In genomic region chr2:241901500-241902351, GRCh38 we compare ENCODE assay signal across 10 cellular contexts. TPM values are rescaled to one million over a fixed set of nuclear protein-coding genes. Genes with fewer than 3 reads are reported as not detected.
A peak's percentile ranks its signal among the peaks of the same experiment; 100 is the strongest.
DNase-seq lines count a peak whose midpoint lies in the region; ATAC-seq and TF ChIP-seq lines count a peak whose summit lies in the region.
"Had no signal": no experiment of that assay in that cellular context is flagged by ENCODE, and none has a peak within 500 bp of the region (broad histone marks: within the 10 kb centered on the region; RNA-seq: fewer than 3 reads in every experiment).

No MANE protein-coding gene starts in this region.

- ATAC-seq in WTC11 (peak; percentile 61), GM21515 (IDR thresholded peaks at IDR 0.05; ENCODE audit: unreplicated experiment) (no peak), GM18517 (IDR thresholded peaks at IDR 0.05; ENCODE audit: unreplicated experiment) (no peak)

- no peak for TF ChIP-seq CTCF in WTC11 (IDR thresholded peaks at IDR 0.05)
- TF ChIP-seq CTCF in osteoblast (IDR thresholded peaks at IDR 0.05; ENCODE audit: extremely low read depth, low read depth, low read length): no peak

- peaks cover 5% of the 10 kb centered on the region for H3K27me3 ChIP-seq in osteoblast (ENCODE audit: insufficient read depth, low read length)

- H3K4me2 ChIP-seq in osteoblast (ENCODE audit: insufficient read depth, low read length): peak overlapping the region; percentile 34

- H3K4me3 ChIP-seq in osteoblast (ENCODE audit: insufficient read depth, low read length): peak overlapping the region; percentile 38
- H3K4me3 ChIP-seq: SJSA1 had no signal

- H3K27me3 Mint-ChIP-seq in WTC11 (ENCODE audit: low read depth): no peaks in the 10 kb centered on the region

- intact Hi-C loops in cardiac septum (cut with DNase I): no loop called here

- peak overlapping the region; percentile 94 for H3K27ac Mint-ChIP-seq in WTC11

- no peaks in the 10 kb centered on the region for H3K9me3 ChIP-seq in osteoblast (ENCODE audit: low read depth, low read length)
- H3K9me3 ChIP-seq: SJSA1 had no signal

- POLR2A ChIA-PET in WTC11 (lab: Charles Lee): no interaction called here

- H3K4me1 ChIP-seq in osteoblast (ENCODE audit: insufficient read depth, low read length): no peaks in the 10 kb centered on the region
- H3K4me1 ChIP-seq: SJSA1 had no signal

- H3K27ac ChIP-seq in osteoblast (ENCODE audit: low read depth, low read length): no peak overlapping the region
- H3K27ac ChIP-seq: SJSA1 had no signal

- CTCF ChIA-PET in WTC11 (lab: Charles Lee): interaction anchor here (0.7 to 1.2 kb wide), 2 partner anchors 22 to 49 kb away, joined by 4 read pairs; no protein-coding TSS in a partner anchor

- no peaks in the 10 kb centered on the region for H3K36me3 ChIP-seq in osteoblast (ENCODE audit: insufficient read depth, low read length)
- H3K36me3 ChIP-seq: SJSA1 had no signal

- peaks cover 34% of the 10 kb centered on the region for H3K4me1 Mint-ChIP-seq in WTC11

- no peaks in the 10 kb centered on the region for H3K79me2 ChIP-seq in osteoblast (ENCODE audit: insufficient read depth, low read length)

- peaks cover 6% of the 10 kb centered on the region; the same call in 1 of the 2 replicates for H3K36me3 Mint-ChIP-seq in WTC11

- no peaks in the 10 kb centered on the region for H4K20me1 ChIP-seq in osteoblast (ENCODE audit: insufficient read depth, low read length)

- no peaks in the 10 kb centered on the region for H3K9me3 Mint-ChIP-seq in WTC11

- peak; percentile 47 for DNase-seq in DMS79 (lab: John Stamatoyannopoulos, UW)
- peak; percentile 60 for DNase-seq in WTC11 (ENCODE audit: low spot score)
- peak; percentile 75 for DNase-seq in cardiac septum (ENCODE audit: low spot score)
- DNase-seq in osteoblast (ENCODE audit: insufficient read length, low spot score, missing footprints): peak; percentile 87
- DNase-seq in HT-29 (ENCODE audit: low spot score): no peak
- no peak for DNase-seq in NK-92 treated with Interleukin-12 subunit alpha and Interleukin-12 subunit beta, amount 100 ng/mL, for 24 hours (lab: John Stamatoyannopoulos, UW)
- DNase-seq: NCI-H1105 treated with DMSO at 0.1 percent for 48 hours had no signal

- peak overlapping the region; percentile 80 for H3K4me3 Mint-ChIP-seq in WTC11

- H2AFZ ChIP-seq in osteoblast (ENCODE audit: low read length): no peak overlapping the region

TF ChIP-seq in WTC11, 78 proteins besides CTCF, POLR2A, EP300 and RAD21:
- TF ChIP-seq SP1 (CRISPR knock-in tag; conservative IDR thresholded peaks at IDR 0.05) (0 out of 2 replicates have a peak, but pooled peaks have one; percentile 34), ZNF317 (CRISPR knock-in tag; IDR thresholded peaks at IDR 0.05; ENCODE audit: borderline replicate concordance, low read depth) (no peak), ZNF423 (CRISPR knock-in tag; IDR thresholded peaks at IDR 0.05) (peak; percentile 67)
TF ChIP-seq in WTC11: peak in this region for 2.

RNA-seq across cellular contexts. Expression of gene RTP5, which starts 32.2 kb away (rescaled TPM):
- total RNA-seq in WTC11 (2021) (not detected in 3 replicates), cardiac septum (0.08 TPM), osteoblast (not detected in 2 replicates)
- not detected in 2 replicates for total RNA-seq in HT-29 (2014; rRNA removed; shearing (Covaris generic))
- total RNA-seq: SJSA1 had no signal

RNA-seq across cellular contexts. Expression of gene PDCD1, which starts 43.0 kb away (rescaled TPM):
- total RNA-seq in WTC11 (2021) (0.25 to 0.52 TPM (median 0.30 TPM) in 3 replicates), cardiac septum (2.0 TPM), osteoblast (not detected in 2 replicates)
- total RNA-seq in HT-29 (2014; rRNA removed; shearing (Covaris generic)): not detected in 2 replicates
- total RNA-seq: SJSA1 had no signal

Comparison
In these comparisons a context has a peak if more than half of its experiments do, and no peak if none do; other contexts are left out.
1. DNase-seq: peak in DMS79 (single experiment), WTC11 (single experiment), cardiac septum (single experiment) and osteoblast (single experiment); none in HT-29 (single experiment) and NK-92 treated with Interleukin-12 subunit alpha and Interleukin-12 subunit beta, amount 100 ng/mL, for 24 hours (single experiment).